In the genomic region with DNA sequence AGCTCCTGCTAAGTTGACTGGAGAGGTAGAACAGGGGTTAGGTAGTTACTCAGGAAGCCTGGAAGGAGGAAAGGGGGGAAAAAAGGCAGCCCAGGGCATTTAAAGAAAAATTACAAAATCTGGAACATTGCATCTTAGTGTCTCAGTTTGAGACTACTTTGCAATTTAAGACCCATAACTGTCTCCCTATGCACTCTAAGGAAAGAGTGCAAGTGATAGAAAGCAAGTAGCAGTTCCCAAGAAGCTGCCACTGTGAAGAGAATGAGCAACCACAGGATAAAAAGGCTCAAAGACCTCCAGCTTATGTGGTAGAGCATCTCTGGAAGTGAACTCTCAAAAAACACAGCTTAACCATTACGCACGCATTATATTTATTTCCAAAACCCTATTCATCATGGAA, we compare ENCODE assay signal across 19 cellular contexts.
DNase-seq lines count a peak whose midpoint lies in the region; ATAC-seq and TF ChIP-seq lines count a peak whose summit lies in the region.
"Had no signal": no experiment of that assay in that cellular context is flagged by ENCODE, and none has a peak within 500 bp of the region (broad histone marks: within the 10 kb centered on the region; RNA-seq: fewer than 3 reads in every experiment).

No MANE protein-coding gene starts in this region.

- intact Hi-C loops in CD4-positive, alpha-beta T cell (cut with DNase I, micrococcal nuclease), result no loop called here
- intact Hi-C loops in right cardiac atrium (cut with DNase I), result no loop called here

- H3K27me3 Mint-ChIP-seq in CD4-positive, alpha-beta T cell, result no peaks in the 10 kb centered on the region
- H3K27me3 Mint-ChIP-seq in T-helper 17 cell (no peaks in the 10 kb centered on the region), memory B cell (no peaks in the 10 kb centered on the region)
- H3K27me3 Mint-ChIP-seq: brain; dendritic cell treated with granulocyte-macrophage colony-stimulating factor and Interleukin-4, amounts not matched to agents 40 ng/mL and 50 ng/mL, for 4 days had no signal

- no peak for TF ChIP-seq CTCF in CD4-positive, alpha-beta T cell (IDR thresholded peaks at IDR 0.05)

- H3K36me3 Mint-ChIP-seq in CD4-positive, alpha-beta T cell (ENCODE audit: low read depth), result no peaks in the 10 kb centered on the region
- H3K36me3 Mint-ChIP-seq in T-helper 17 cell (ENCODE audit: low read depth) (no peaks in the 10 kb centered on the region), memory B cell (no peaks in the 10 kb centered on the region)
- H3K36me3 Mint-ChIP-seq: brain had no signal

- H3K4me3 Mint-ChIP-seq in CD4-positive, alpha-beta T cell, result peak overlapping the region; percentile 76
- H3K4me3 Mint-ChIP-seq in T-helper 17 cell (peak overlapping the region; percentile 47), memory B cell (peak overlapping the region; percentile 68)
- H3K4me3 Mint-ChIP-seq: dendritic cell treated with granulocyte-macrophage colony-stimulating factor and Interleukin-4, amounts not matched to agents 40 ng/mL and 50 ng/mL, for 4 days; H9 had no signal

- 87% methylated on average over 2 of the region's 2 CpGs for WGBS in right cardiac atrium

- CTCF ChIA-PET in CD4-positive, alpha-beta T cell (lab: Charles Lee), result no interaction called here

- no peak overlapping the region for H3K27ac ChIP-seq in CD4-positive, alpha-beta T cell (ENCODE audit: low read depth, low read length)
- no peak overlapping the region for H3K27ac ChIP-seq in right cardiac atrium (ENCODE audit: low read length)
- H3K27ac ChIP-seq: parathyroid adenoma, skin epidermis, tibial artery had no signal

- no peaks in the 10 kb centered on the region for H3K9me3 ChIP-seq in CD4-positive, alpha-beta T cell (ENCODE audit: control insufficient read depth, low read length)
- H3K9me3 ChIP-seq in T-helper 17 cell (ENCODE audit: control insufficient read depth, low read length, poor library complexity, severe bottlenecking), result no peaks in the 10 kb centered on the region
- H3K9me3 ChIP-seq in right cardiac atrium (ENCODE audit: control insufficient read depth, low read length), result no peaks in the 10 kb centered on the region
- H3K9me3 ChIP-seq: MG63, tibial artery had no signal

- no peak overlapping the region for H3K27ac Mint-ChIP-seq in CD4-positive, alpha-beta T cell
- H3K27ac Mint-ChIP-seq in T-helper 17 cell, result no peak overlapping the region
- no peak overlapping the region for H3K27ac Mint-ChIP-seq in memory B cell
- H3K27ac Mint-ChIP-seq: dendritic cell treated with granulocyte-macrophage colony-stimulating factor and Interleukin-4, amounts not matched to agents 40 ng/mL and 50 ng/mL, for 4 days; H9 had no signal

- H3K9me3 Mint-ChIP-seq in CD4-positive, alpha-beta T cell, result no peaks in the 10 kb centered on the region
- H3K9me3 Mint-ChIP-seq in memory B cell, result peaks cover 4% of the 10 kb centered on the region

- H3K4me3 ChIP-seq in right cardiac atrium (ENCODE audit: low read length), result no peak overlapping the region
- H3K4me3 ChIP-seq: MG63, tibial artery had no signal

- in situ Hi-C loops in KBM-7 (cut with MboI; ENCODE audit: low pct_unique_long_range_greater_than_20kb, low sequenced_read_pairs), result no loop called here

- ATAC-seq in CD4-positive, alpha-beta T cell (ENCODE audit: poor library complexity), result no peak
- peak; percentile 20 for ATAC-seq in GM19035 (IDR thresholded peaks at IDR 0.05; ENCODE audit: unreplicated experiment)
- ATAC-seq in T-helper 17 cell, result no peak
- no peak for ATAC-seq in memory B cell (ENCODE audit: low read depth)
- ATAC-seq in right cardiac atrium, result no peak
- no peak for ATAC-seq in GM21447 (IDR thresholded peaks at IDR 0.05; ENCODE audit: unreplicated experiment)

- H3K27me3 ChIP-seq in CD4-positive, alpha-beta T cell (ENCODE audit: control insufficient read depth, insufficient read depth, low read length), result no peaks in the 10 kb centered on the region
- H3K27me3 ChIP-seq in right cardiac atrium (ENCODE audit: control insufficient read depth, insufficient read depth), result no peaks in the 10 kb centered on the region
- H3K27me3 ChIP-seq: tibial artery had no signal

- no peak for DNase-seq in CD4-positive, alpha-beta T cell
- no peak for DNase-seq in T-helper 17 cell
- no peak for DNase-seq in memory B cell (ENCODE audit: low spot score in 2 of 2)
- no peak for DNase-seq in right cardiac atrium
- DNase-seq in NCI-H446 (lab: John Stamatoyannopoulos, UW), result no peak
- no peak for DNase-seq in KBM-7
- DNase-seq: activated naive CD4-positive, alpha-beta T cell treated with Interleukin-2 at 50 U/mL for 16 hours; DMS 273 treated with DMSO at 0.1 percent for 48 hours; MG63; NCI-H345; NK-92 treated with Interleukin-12 subunit alpha and Interleukin-12 subunit beta, amount 100 ng/mL, for 24 hours; tibial artery had no signal

- no peaks in the 10 kb centered on the region for H3K4me1 ChIP-seq in right cardiac atrium (ENCODE audit: control insufficient read depth, insufficient read depth, low read length)
- H3K4me1 ChIP-seq: parathyroid adenoma, tibial artery had no signal

- H3K4me1 Mint-ChIP-seq in CD4-positive, alpha-beta T cell (ENCODE audit: low read depth), result no peaks in the 10 kb centered on the region
- H3K4me1 Mint-ChIP-seq in T-helper 17 cell, result peaks cover 2% of the 10 kb centered on the region
- H3K4me1 Mint-ChIP-seq in memory B cell, result no peaks in the 10 kb centered on the region
- H3K4me1 Mint-ChIP-seq: H9 had no signal

- POLR2A ChIA-PET in CD4-positive, alpha-beta T cell (lab: Charles Lee), result no interaction called here
